In the genomic region with DNA sequence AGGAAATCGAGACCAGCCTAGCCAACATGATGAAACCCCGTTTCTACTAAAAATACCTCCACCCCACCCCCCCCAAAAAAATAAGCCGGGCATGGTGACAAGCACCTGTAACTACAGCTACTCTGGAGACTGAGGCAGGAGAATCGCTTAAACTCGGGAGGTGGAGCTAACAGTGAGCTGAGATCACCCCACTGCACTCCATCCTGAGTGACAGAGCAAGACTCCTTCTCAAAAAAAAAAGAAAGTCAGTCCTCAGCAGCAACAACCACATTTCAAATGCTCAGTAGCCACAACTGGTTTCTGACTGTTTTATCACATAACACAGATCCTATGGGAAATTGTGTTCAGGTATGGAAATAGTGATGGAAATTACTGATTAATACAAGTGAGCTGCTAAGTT, we compare ENCODE assay signal across 9 cellular contexts.
DNase-seq lines count a peak whose midpoint lies in the region; ATAC-seq and TF ChIP-seq lines count a peak whose summit lies in the region.
"Had no signal": no experiment of that assay in that cellular context is flagged by ENCODE, and none has a peak within 500 bp of the region (broad histone marks: within the 10 kb centered on the region; RNA-seq: fewer than 3 reads in every experiment).

No MANE protein-coding gene starts in this region.

- H3K27ac Mint-ChIP-seq in memory B cell, result no peak overlapping the region

- BruUV-seq in HCT116 (replicated peaks; lab: Mats Ljungman, UMichigan), result no TSS peak

- peak overlapping the region; percentile 69 for H3K4me3 Mint-ChIP-seq in memory B cell

- H3K27me3 Mint-ChIP-seq in memory B cell, result no peaks in the 10 kb centered on the region

- H3K4me1 Mint-ChIP-seq in memory B cell, result peaks cover 11% of the 10 kb centered on the region

- ATAC-seq in HCT116 (no peak), SK-N-SH treated with all-trans-retinoic acid at 6 μM for 48 hours (no peak), memory B cell (ENCODE audit: low read depth) (no peak), GM21390 (IDR thresholded peaks at IDR 0.05; ENCODE audit: unreplicated experiment) (no peak), HG02759 (IDR thresholded peaks at IDR 0.05; ENCODE audit: unreplicated experiment) (no peak), HG02642 (IDR thresholded peaks at IDR 0.05; ENCODE audit: poor library complexity, unreplicated experiment) (no peak)

- H3K27ac ChIP-seq in C4-2B (peak overlapping the region; percentile 40), HCT116 (ENCODE audit: low read depth, low read length) (peak overlapping the region; percentile 90; the same call in 1 of the 2 replicates)

- H3K36me3 Mint-ChIP-seq in memory B cell, result peaks cover 4% of the 10 kb centered on the region

- CTCF ChIA-PET in HCT116 (lab: Charles Lee), result interaction anchor here (0.6 to 0.9 kb wide), 3 partner anchors 116 to 905 kb away, joined by 3 read pairs; no protein-coding TSS in a partner anchor

- TF ChIP-seq POLR2A in HCT116 (IDR thresholded peaks at IDR 0.05; ENCODE audit: borderline replicate concordance, extremely low read depth, insufficient read depth, insufficient read length), result no peak

- DNase-seq in HCT116 (ENCODE audit: low read depth, low spot score) (no peak), memory B cell (ENCODE audit: low spot score in 2 of 2) (no peak), hypothalamus (lab: John Stamatoyannopoulos, UW) (no peak)
- DNase-seq: NK-92 treated with Interleukin-12 subunit alpha and Interleukin-12 subunit beta, amount 100 ng/mL, for 24 hours had no signal

- no peaks in the 10 kb centered on the region for H3K79me2 ChIP-seq in HCT116 (ENCODE audit: insufficient read depth, low read length)

- no peaks in the 10 kb centered on the region for H3K9me2 ChIP-seq in HCT116 (ENCODE audit: insufficient read depth)

- no peaks in the 10 kb centered on the region for H3K9me3 ChIP-seq in HCT116 (ENCODE audit: control insufficient read depth in 1 of 2, insufficient read depth in 1 of 2, low read depth in 1 of 2, low read length in 2 of 2)

- POLR2A ChIA-PET in HCT116 (lab: Charles Lee), result interaction anchor here (0.9 to 3.7 kb wide), 7 partner anchors 24 to 925 kb away, joined by 3 to 25 read pairs (median 3); a partner anchor contains a TSS

- 0 out of 2 replicates have a peak overlapping the region, but pooled peaks have one; percentile 18 for H3K9ac ChIP-seq in HCT116 (ENCODE audit: low read length)

- peaks cover 3 to 9% of the 10 kb centered on the region in 2 experiments; a peak in 2 of 4 replicates for H3K36me3 ChIP-seq in HCT116 (ENCODE audit: control insufficient read depth in 1 of 2, insufficient read depth in 2 of 2, low read length in 2 of 2)

- H3K4me3 ChIP-seq in HCT116 (replicated peaks in 1 of 2; ENCODE audit: low read depth in 1 of 2, low read length in 2 of 2), result peak overlapping the region in 1 of 2 experiments; percentile 71; a peak in 1 of 4 replicates

- no peak for TF ChIP-seq RAD21 in HCT116 (IDR thresholded peaks at IDR 0.05; ENCODE audit: low read depth)

- intact Hi-C loops in HCT116 (cut with micrococcal nuclease), result no loop called here

- H4K20me1 ChIP-seq in HCT116 (ENCODE audit: insufficient read depth), result no peaks in the 10 kb centered on the region

- RAD21 ChIA-PET in HCT116 (lab: Charles Lee; ENCODE audit: low non-redundant PET in 1 of 2, low total read pairs in 2 of 2, uncharacterized antibody in 2 of 2, unreplicated experiment in 2 of 2), result no interaction called here

- H3K9me3 Mint-ChIP-seq in memory B cell, result peaks cover 4% of the 10 kb centered on the region

- peaks cover 11 to 29% of the 10 kb centered on the region in 2 experiments; a peak in 3 of 4 replicates for H3K4me1 ChIP-seq in HCT116 (ENCODE audit: control insufficient read depth in 1 of 2, insufficient read depth in 2 of 2, low read length in 2 of 2)

- H2AFZ ChIP-seq in HCT116 (ENCODE audit: low read depth, low read length, poor library complexity, severe bottlenecking), result peak overlapping the region; percentile 87

- peak overlapping the region; percentile 78 for H3K4me2 ChIP-seq in HCT116 (ENCODE audit: low read length)

- no peak for TF ChIP-seq CTCF in C4-2B (conservative IDR thresholded peaks at IDR 0.05)
- TF ChIP-seq CTCF in HCT116 (IDR thresholded peaks at IDR 0.05 in 2 of 3, conservative IDR thresholded peaks at IDR 0.05 in 1 of 3; ENCODE audit: borderline replicate concordance in 1 of 3, insufficient read depth in 1 of 3, low read depth in 2 of 3, low read length in 2 of 3), result no peak

- H3K27me3 ChIP-seq in HCT116 (ENCODE audit: insufficient read depth, low read length), result no peaks in the 10 kb centered on the region

TF ChIP-seq in HCT116, 20 proteins besides CTCF, POLR2A, EP300 and RAD21:
- TF ChIP-seq ZFX (IDR thresholded peaks at IDR 0.05) (no peak), FOSL1 (IDR thresholded peaks at IDR 0.05; ENCODE audit: low read depth) (no peak), YY1 (IDR thresholded peaks at IDR 0.05; ENCODE audit: extremely low read depth, insufficient replicate concordance, low read depth, low read length) (no peak)

TF ChIP-seq in SK-N-SH treated with all-trans-retinoic acid at 6 μM for 48 hours, 23 proteins besides CTCF, POLR2A, EP300 and RAD21:
- TF ChIP-seq, protein P1, sequence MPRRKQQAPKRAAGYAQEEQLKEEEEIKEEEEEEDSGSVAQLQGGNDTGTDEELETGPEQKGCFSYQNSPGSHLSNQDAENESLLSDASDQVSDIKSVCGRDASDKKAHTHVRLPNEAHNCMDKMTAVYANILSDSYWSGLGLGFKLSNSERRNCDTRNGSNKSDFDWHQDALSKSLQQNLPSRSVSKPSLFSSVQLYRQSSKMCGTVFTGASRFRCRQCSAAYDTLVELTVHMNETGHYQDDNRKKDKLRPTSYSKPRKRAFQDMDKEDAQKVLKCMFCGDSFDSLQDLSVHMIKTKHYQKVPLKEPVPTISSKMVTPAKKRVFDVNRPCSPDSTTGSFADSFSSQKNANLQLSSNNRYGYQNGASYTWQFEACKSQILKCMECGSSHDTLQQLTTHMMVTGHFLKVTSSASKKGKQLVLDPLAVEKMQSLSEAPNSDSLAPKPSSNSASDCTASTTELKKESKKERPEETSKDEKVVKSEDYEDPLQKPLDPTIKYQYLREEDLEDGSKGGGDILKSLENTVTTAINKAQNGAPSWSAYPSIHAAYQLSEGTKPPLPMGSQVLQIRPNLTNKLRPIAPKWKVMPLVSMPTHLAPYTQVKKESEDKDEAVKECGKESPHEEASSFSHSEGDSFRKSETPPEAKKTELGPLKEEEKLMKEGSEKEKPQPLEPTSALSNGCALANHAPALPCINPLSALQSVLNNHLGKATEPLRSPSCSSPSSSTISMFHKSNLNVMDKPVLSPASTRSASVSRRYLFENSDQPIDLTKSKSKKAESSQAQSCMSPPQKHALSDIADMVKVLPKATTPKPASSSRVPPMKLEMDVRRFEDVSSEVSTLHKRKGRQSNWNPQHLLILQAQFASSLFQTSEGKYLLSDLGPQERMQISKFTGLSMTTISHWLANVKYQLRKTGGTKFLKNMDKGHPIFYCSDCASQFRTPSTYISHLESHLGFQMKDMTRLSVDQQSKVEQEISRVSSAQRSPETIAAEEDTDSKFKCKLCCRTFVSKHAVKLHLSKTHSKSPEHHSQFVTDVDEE (CRISPR knock-in tag; IDR thresholded peaks at IDR 0.05), result 0 out of 2 replicates have a peak, but pooled peaks have one; percentile 16
- TF ChIP-seq ZFP3 (CRISPR knock-in tag; IDR thresholded peaks at IDR 0.05) (no peak), OSR1 (CRISPR knock-in tag; IDR thresholded peaks at IDR 0.05) (no peak)
